10 cellular contexts compared by ENCODE assay signal in genomic region chr17:19370493-19370960, GRCh38. TPM values are rescaled to one million over a fixed set of nuclear protein-coding genes. Genes with fewer than 3 reads are reported as not detected.
A peak's percentile ranks its signal among the peaks of the same experiment; 100 is the strongest.
DNase-seq lines count a peak whose midpoint lies in the region; ATAC-seq and TF ChIP-seq lines count a peak whose summit lies in the region.
"Had no signal": no experiment of that assay in that cellular context is flagged by ENCODE, and none has a peak within 500 bp of the region (broad histone marks: within the 10 kb centered on the region; RNA-seq: fewer than 3 reads in every experiment).

No MANE protein-coding gene starts in this region.

- H3K4me1 ChIP-seq in BLaER1, result peaks cover 35% of the 10 kb centered on the region
- peaks cover 0 to 18% (median 4%) of the 10 kb centered on the region in 4 donors for H3K4me1 ChIP-seq in Peyer's patch
- H3K4me1 ChIP-seq in heart right ventricle, result peaks cover 4 to 51% (median 19%) of the 10 kb centered on the region in 9 donors
- peaks cover 6% of the 10 kb centered on the region; the same call in 1 of the 2 replicates for H3K4me1 ChIP-seq in PC-3 (ENCODE audit: insufficient read depth, low read length)

- CTCF ChIA-PET in PC-3 (lab: Charles Lee), result no interaction called here

- peak in 2 of 3 donors; percentile 56 to 72 for DNase-seq in Peyer's patch
- peak; percentile 62 to 70 for DNase-seq in heart right ventricle
- no peak for DNase-seq in WERI-Rb-1
- no peak for DNase-seq in PC-3
- DNase-seq in NOMO-1 (lab: John Stamatoyannopoulos, UW; ENCODE audit: unreplicated experiment in 2 of 2), result no peak
- DNase-seq in NCI-H446 (lab: John Stamatoyannopoulos, UW), result no peak
- DNase-seq: EL had no signal

- H3K27me3 ChIP-seq in BLaER1 (no peaks in the 10 kb centered on the region), Peyer's patch (no peaks in the 10 kb centered on the region), heart right ventricle (no peaks in the 10 kb centered on the region), WERI-Rb-1 (ENCODE audit: insufficient read depth, low read depth, severe bottlenecking) (no peaks in the 10 kb centered on the region), PC-3 (ENCODE audit: low read length) (no peaks in the 10 kb centered on the region)

- H3F3A ChIP-seq in PC-3 (ENCODE audit: low read length, unreplicated experiment), result no peaks in the 10 kb centered on the region

- no TSS peak for BruUV-seq in PC-3 (replicated peaks; lab: Mats Ljungman, UMichigan)

- H3K27ac ChIP-seq in BLaER1, result no peak overlapping the region
- H3K27ac ChIP-seq in Peyer's patch, result peak overlapping the region in 2 of 4 donors; percentile 7 to 25
- peak overlapping the region; percentile 0 to 82 (median 64) for H3K27ac ChIP-seq in heart right ventricle
- no peak overlapping the region for H3K27ac ChIP-seq in WERI-Rb-1
- no peak overlapping the region for H3K27ac ChIP-seq in PC-3 (ENCODE audit: low read length)
- H3K27ac ChIP-seq: VCaP had no signal

- H3K9me2 ChIP-seq in PC-3 (replicated peaks; ENCODE audit: low read length), result no peaks in the 10 kb centered on the region

- intact Hi-C loops in heart right ventricle (cut with DNase I), result no loop called here
- intact Hi-C loops in PC-3 (cut with micrococcal nuclease), result no loop called here

- peak overlapping the region; percentile 85 for H3K4me2 ChIP-seq in BLaER1
- no peak overlapping the region for H3K4me2 ChIP-seq in PC-3 (ENCODE audit: low read length)

- H3K4me3 ChIP-seq in BLaER1, result no peak overlapping the region
- no peak overlapping the region for H3K4me3 ChIP-seq in Peyer's patch
- H3K4me3 ChIP-seq in heart right ventricle, result no peak overlapping the region
- no peak overlapping the region for H3K4me3 ChIP-seq in WERI-Rb-1 (ENCODE audit: low read depth, low read length)
- H3K4me3 ChIP-seq in PC-3 (ENCODE audit: low read length), result no peak overlapping the region

- H3K9ac ChIP-seq in BLaER1 (no peak overlapping the region), PC-3 (ENCODE audit: low read length) (no peak overlapping the region)

- POLR2A ChIA-PET in PC-3 (lab: Charles Lee; ENCODE audit: unreplicated experiment), result no interaction called here

- no peak overlapping the region for H2AFZ ChIP-seq in PC-3 (ENCODE audit: low read length)

- no peak for TF ChIP-seq POLR2A in Peyer's patch (IDR thresholded peaks at IDR 0.05)

- H3K79me2 ChIP-seq in PC-3 (ENCODE audit: low read length), result no peaks in the 10 kb centered on the region

- H4K20me1 ChIP-seq in BLaER1 (peaks cover 48% of the 10 kb centered on the region), PC-3 (ENCODE audit: low read length) (no peaks in the 10 kb centered on the region)

- H3K36me3 ChIP-seq in BLaER1, result no peaks in the 10 kb centered on the region
- no peaks in the 10 kb centered on the region for H3K36me3 ChIP-seq in Peyer's patch
- peaks cover 0 to 8% (median 0%) of the 10 kb centered on the region in 9 donors for H3K36me3 ChIP-seq in heart right ventricle
- no peaks in the 10 kb centered on the region for H3K36me3 ChIP-seq in WERI-Rb-1
- H3K36me3 ChIP-seq in PC-3 (ENCODE audit: low read depth, low read length), result no peaks in the 10 kb centered on the region

- 46 to 62% methylated on average over 7 of the region's 7 CpGs for WGBS in heart right ventricle, 2 donors

- no peaks in the 10 kb centered on the region for H3K9me3 ChIP-seq in BLaER1
- no peaks in the 10 kb centered on the region for H3K9me3 ChIP-seq in Peyer's patch
- no peaks in the 10 kb centered on the region for H3K9me3 ChIP-seq in heart right ventricle
- H3K9me3 ChIP-seq in WERI-Rb-1 (ENCODE audit: severe bottlenecking), result no peaks in the 10 kb centered on the region
- H3K9me3 ChIP-seq in PC-3 (ENCODE audit: low read length), result no peaks in the 10 kb centered on the region

- ATAC-seq in GM19455 (IDR thresholded peaks at IDR 0.05; ENCODE audit: unreplicated experiment) (peak; percentile 51), heart right ventricle (peak; percentile 60 to 91 (median 79)), PC-3 (no peak)

- TF ChIP-seq CTCF in Peyer's patch (IDR thresholded peaks at IDR 0.05) (no peak), heart right ventricle (IDR thresholded peaks at IDR 0.05) (no peak), WERI-Rb-1 (IDR thresholded peaks at IDR 0.05; ENCODE audit: low read depth, low read length) (no peak), PC-3 (conservative IDR thresholded peaks at IDR 0.05; ENCODE audit: low read depth, low read length) (no peak)

RNA-seq across cellular contexts. Expression of gene MAPK7, which starts 7.8 kb away (rescaled TPM):
- total RNA-seq in Peyer's patch (10 to 100 TPM; 35.0 to 60.7 (median 46.5) TPM), heart right ventricle (10 to 100 TPM in 6 of 10 donors, 1 to 10 TPM in 4; 7.3 to 16.6 (median 11.4) TPM), PC-3 (2014; rRNA removed) (9.8 and 18.5 TPM in 2 replicates)
- polyA plus RNA-seq in heart right ventricle, result 10 to 100 TPM in 1 of 2 donors, 1 to 10 TPM in 1; 9.1 to 12.3 TPM

RNA-seq across cellular contexts. Expression of gene B9D1, which starts 8.0 kb away (rescaled TPM):
- total RNA-seq in Peyer's patch (10 to 100 TPM in 1 of 4 donors, 1 to 10 TPM in 2, not detected in 1; 4.5 to 15.7 (median 5.6) TPM), heart right ventricle (10 to 100 TPM in 5 of 10 donors, 1 to 10 TPM in 5; 5.3 to 18.8 (median 10.4) TPM), PC-3 (2014; rRNA removed) (42.8 and 48.0 TPM in 2 replicates)
- 10 to 100 TPM in 1 of 2 donors, 1 to 10 TPM in 1; 9.4 to 11.6 TPM for polyA plus RNA-seq in heart right ventricle

RNA-seq across cellular contexts. Expression of gene MFAP4, which starts 16.5 kb away (rescaled TPM):
- total RNA-seq in Peyer's patch, result 10 to 100 TPM; 12.6 to 70.8 (median 43.9) TPM
- total RNA-seq in heart right ventricle, result 100 to 1,000 TPM in 1 of 10 donors, 10 to 100 TPM in 9; 15.4 to 101 (median 41.6) TPM
- 10 to 100 TPM; 27.5 to 44.7 TPM for polyA plus RNA-seq in heart right ventricle
- total RNA-seq in PC-3 (2014; rRNA removed), result not detected in 2 replicates

RNA-seq across cellular contexts. Expression of gene RNF112, which starts 40.5 kb away (rescaled TPM):
- total RNA-seq in Peyer's patch (10 to 100 TPM in 1 of 4 donors, 1 to 10 TPM in 3; 1.2 to 47.0 (median 2.0) TPM), heart right ventricle (1 to 10 TPM in 5 of 10 donors, under 1 TPM in 5; 0.64 to 4.2 (median 1.0) TPM), PC-3 (2014; rRNA removed) (0.18 and 1.0 TPM in 2 replicates)
- polyA plus RNA-seq in heart right ventricle, result 1 to 10 TPM; 4.4 to 8.1 TPM

Comparison
In these comparisons a context has a peak if more than half of its experiments do, and no peak if none do; other contexts are left out.
1. H3K27ac ChIP-seq: peak in heart right ventricle (10 of 10); none in BLaER1 (single experiment), WERI-Rb-1 (single experiment) and PC-3 (single experiment).
2. DNase-seq: peak in Peyer's patch (2 of 3) and heart right ventricle (2 of 2); none in WERI-Rb-1 (single experiment), PC-3 (single experiment), NOMO-1 (0 of 2) and NCI-H446 (0 of 2).
3. RNA of gene MFAP4, which starts 16.5 kb away (total RNA-seq): 12.6 to 70.8 TPM in Peyer's patch and 15.4 to 101 TPM in heart right ventricle; not detected in PC-3; every median in the first group is over 10 times any median in the second.